13 cellular contexts compared by ENCODE assay signal in the genomic region with DNA sequence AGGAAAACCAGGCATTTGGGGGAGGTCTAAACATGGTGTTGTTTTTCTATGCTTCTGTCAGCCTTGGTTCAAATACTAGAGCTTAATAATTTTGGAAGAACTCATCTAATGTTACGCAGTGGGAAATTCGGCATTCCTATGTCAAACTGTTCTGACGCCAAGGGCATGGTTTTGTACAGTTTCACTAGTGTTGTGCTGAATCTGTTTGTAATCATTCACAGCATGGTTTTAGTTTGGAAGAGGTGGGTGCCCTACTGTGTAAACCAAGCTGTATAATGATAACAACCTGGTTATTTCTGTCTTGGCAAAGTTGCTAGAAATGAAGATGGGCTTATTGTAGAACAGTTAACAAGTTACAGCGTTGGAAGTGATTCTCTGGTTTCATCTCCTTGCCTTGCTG. TPM values are rescaled to one million over a fixed set of nuclear protein-coding genes. Genes with fewer than 3 reads are reported as not detected.
DNase-seq lines count a peak whose midpoint lies in the region; ATAC-seq and TF ChIP-seq lines count a peak whose summit lies in the region.
"Had no signal": no experiment of that assay in that cellular context is flagged by ENCODE, and none has a peak within 500 bp of the region (broad histone marks: within the 10 kb centered on the region; RNA-seq: fewer than 3 reads in every experiment).

No MANE protein-coding gene starts in this region.

- peak overlapping the region; percentile 30 for H3K27ac Mint-ChIP-seq in CD8-positive, alpha-beta T cell
- H3K27ac Mint-ChIP-seq in T-cell, result peak overlapping the region; percentile 60 to 77
- no peak overlapping the region for H3K27ac Mint-ChIP-seq in neural crest cell (ENCODE audit: unreplicated experiment)
- H3K27ac Mint-ChIP-seq: nephron had no signal

- ATAC-seq in CD8-positive, alpha-beta T cell, result no peak
- ATAC-seq in T-cell (replicated peaks in 1 of 4), result no peak
- ATAC-seq in foreskin keratinocyte, result no peak
- no peak for ATAC-seq in HG02884 (IDR thresholded peaks at IDR 0.05; ENCODE audit: unreplicated experiment)

- no peaks in the 10 kb centered on the region for H3K9me3 ChIP-seq in CD8-positive, alpha-beta T cell (ENCODE audit: low read length)
- H3K9me3 ChIP-seq in effector memory CD4-positive, alpha-beta T cell (ENCODE audit: control insufficient read depth, low read length), result no peaks in the 10 kb centered on the region
- H3K9me3 ChIP-seq: HAP-1 had no signal

- peaks cover 23% of the 10 kb centered on the region for H3K4me1 ChIP-seq in CD8-positive, alpha-beta T cell (ENCODE audit: insufficient read depth, low read length)
- peaks cover 17% of the 10 kb centered on the region for H3K4me1 ChIP-seq in effector memory CD4-positive, alpha-beta T cell (ENCODE audit: control insufficient read depth, insufficient read depth, low read length, poor library complexity, severe bottlenecking)
- peaks cover 14% of the 10 kb centered on the region for H3K4me1 ChIP-seq in foreskin keratinocyte

- H3K4me1 Mint-ChIP-seq in CD8-positive, alpha-beta T cell (ENCODE audit: low read depth), result peaks cover 53% of the 10 kb centered on the region
- H3K4me1 Mint-ChIP-seq in T-cell (peaks cover 54 to 85% (median 75%) of the 10 kb centered on the region in 3 donors), neural crest cell (peaks cover 25% of the 10 kb centered on the region)

- H3K9me3 Mint-ChIP-seq in CD8-positive, alpha-beta T cell, result no peaks in the 10 kb centered on the region
- H3K9me3 Mint-ChIP-seq in T-cell, result no peaks in the 10 kb centered on the region
- H3K9me3 Mint-ChIP-seq in neural crest cell, result no peaks in the 10 kb centered on the region

- CTCF ChIA-PET in CD8-positive, alpha-beta T cell (lab: Charles Lee), result interaction anchor here (0.8 kb wide), 1 partner anchor 14 kb away, joined by 3 read pairs; no protein-coding TSS in a partner anchor
- CTCF ChIA-PET in T-cell (lab: Charles Lee), result interaction anchor here in 1 of 2 donors (0.5 kb wide), 1 partner anchor 148 kb away, joined by 3 read pairs; no protein-coding TSS in a partner anchor

- H3K27ac ChIP-seq in CD8-positive, alpha-beta T cell (ENCODE audit: low read depth, low read length), result no peak overlapping the region
- no peak overlapping the region for H3K27ac ChIP-seq in effector memory CD4-positive, alpha-beta T cell (ENCODE audit: insufficient read depth, low read length, poor library complexity, severe bottlenecking)
- H3K27ac ChIP-seq in foreskin keratinocyte, result no peak overlapping the region
- H3K27ac ChIP-seq: SK-N-MC had no signal

- H3K36me3 Mint-ChIP-seq in CD8-positive, alpha-beta T cell, result peaks cover 75% of the 10 kb centered on the region
- H3K36me3 Mint-ChIP-seq in T-cell (peaks cover 28% of the 10 kb centered on the region), neural crest cell (ENCODE audit: low read depth) (peaks cover 32% of the 10 kb centered on the region)

- POLR2A ChIA-PET in CD8-positive, alpha-beta T cell (lab: Charles Lee), result interaction anchor here (1.4 kb wide), 2 partner anchors 9 to 16 kb away, joined by 3 to 4 read pairs; no protein-coding TSS in a partner anchor
- POLR2A ChIA-PET in T-cell (lab: Charles Lee), result interaction anchor here in 1 of 2 donors (1.5 kb wide), 1 partner anchor 8 kb away, joined by 11 read pairs; no protein-coding TSS in a partner anchor

- DNase-seq in CD8-positive, alpha-beta T cell, result no peak
- DNase-seq in T-cell (no peak), neural crest cell (ENCODE audit: low read depth, low spot score) (no peak), epidermal melanocyte (ENCODE audit: insufficient read length, low spot score) (no peak), foreskin keratinocyte (no peak)
- DNase-seq in effector memory CD4-positive, alpha-beta T cell, result no peak
- DNase-seq in activated effector memory CD4-positive, alpha-beta T cell treated with anti-CD3 and anti-CD28 coated beads, Interleukin-2, amount 50 U/mL, for 16 hours, result no peak
- DNase-seq: IMR-90, NCI-H1930 had no signal

- peak overlapping the region; percentile 95 for H3K4me3 Mint-ChIP-seq in CD8-positive, alpha-beta T cell
- peak overlapping the region; percentile 94 to 97 (median 96) for H3K4me3 Mint-ChIP-seq in T-cell
- peak overlapping the region; percentile 10 for H3K4me3 Mint-ChIP-seq in neural crest cell

- H3K4me3 ChIP-seq in CD8-positive, alpha-beta T cell (ENCODE audit: low read depth, low read length), result no peak overlapping the region
- H3K4me3 ChIP-seq in effector memory CD4-positive, alpha-beta T cell (ENCODE audit: insufficient read depth, low read depth, low read length, poor library complexity, severe bottlenecking), result peak overlapping the region; percentile 5
- H3K4me3 ChIP-seq: HAP-1, SK-N-MC had no signal

- H3K27me3 Mint-ChIP-seq in CD8-positive, alpha-beta T cell (ENCODE audit: low read depth), result no peaks in the 10 kb centered on the region
- no peaks in the 10 kb centered on the region for H3K27me3 Mint-ChIP-seq in T-cell
- peaks cover 8% of the 10 kb centered on the region for H3K27me3 Mint-ChIP-seq in neural crest cell (ENCODE audit: low read depth)

- intact Hi-C loops in CD8-positive, alpha-beta T cell (cut with DNase I, micrococcal nuclease), result loop anchor here in 1 of 2 experiments (10.0 kb wide), 1 partner anchor 694 kb away; a partner anchor contains a TSS

- H3K36me3 ChIP-seq in CD8-positive, alpha-beta T cell (ENCODE audit: insufficient read depth, low read length), result peaks cover 24% of the 10 kb centered on the region
- H3K36me3 ChIP-seq in effector memory CD4-positive, alpha-beta T cell (ENCODE audit: control insufficient read depth, insufficient read depth, low read length), result peaks cover 47% of the 10 kb centered on the region

- no peak for TF ChIP-seq CTCF in CD8-positive, alpha-beta T cell (IDR thresholded peaks at IDR 0.05)
- TF ChIP-seq CTCF in neural crest cell (conservative IDR thresholded peaks at IDR 0.05), result no peak
- no peak for TF ChIP-seq CTCF in foreskin keratinocyte (conservative IDR thresholded peaks at IDR 0.05)

- H3K27me3 ChIP-seq in CD8-positive, alpha-beta T cell (ENCODE audit: insufficient read depth, low read length), result no peaks in the 10 kb centered on the region
- H3K27me3 ChIP-seq in effector memory CD4-positive, alpha-beta T cell (replicated peaks; ENCODE audit: control insufficient read depth, insufficient read depth, low read length, poor library complexity, severe bottlenecking), result no peaks in the 10 kb centered on the region
- no peaks in the 10 kb centered on the region for H3K27me3 ChIP-seq in foreskin keratinocyte

RNA-seq across cellular contexts. Expression of a gene that starts 5.2 kb away (rescaled TPM):
- total RNA-seq in CD8-positive, alpha-beta T cell, result 100 to 1,000 TPM; 643 to 648 TPM
- total RNA-seq in T-cell (1,000 to 10,000 TPM in 1 of 5 donors, 100 to 1,000 TPM in 4; 253 to 1,077 (median 367) TPM), neural crest cell (300 and 308 TPM in 2 replicates), foreskin keratinocyte (116 and 135 TPM in 2 replicates)
- polyA plus RNA-seq in foreskin keratinocyte, result 30.0 and 36.8 TPM in 2 replicates

Comparison
In these comparisons a context has a peak if more than half of its experiments do, and no peak if none do; other contexts are left out.
1. H3K4me3 Mint-ChIP-seq: peak in every context shown above with its lines; median percentile 96 in T-cell; 95 in CD8-positive, alpha-beta T cell; 10 in neural crest cell.